In genomic region chr22:33018232-33018864, GRCh38 we compare ENCODE assay signal across 9 cellular contexts. TPM values are rescaled to one million over a fixed set of nuclear protein-coding genes. Genes with fewer than 3 reads are reported as not detected.
DNase-seq lines count a peak whose midpoint lies in the region; ATAC-seq and TF ChIP-seq lines count a peak whose summit lies in the region.
"Had no signal": no experiment of that assay in that cellular context is flagged by ENCODE, and none has a peak within 500 bp of the region (broad histone marks: within the 10 kb centered on the region; RNA-seq: fewer than 3 reads in every experiment).

No MANE protein-coding gene starts in this region.

- no peaks in the 10 kb centered on the region for H3K4me1 ChIP-seq in Peyer's patch
- H3K4me1 ChIP-seq in ascending aorta: no peaks in the 10 kb centered on the region

- no peaks in the 10 kb centered on the region for H3K9me3 ChIP-seq in Peyer's patch
- H3K9me3 ChIP-seq in ascending aorta: no peaks in the 10 kb centered on the region
- H3K9me3 ChIP-seq: ovary had no signal

- no peak overlapping the region for H3K4me3 ChIP-seq in H7 (ENCODE audit: insufficient read depth, low read depth, low read length)
- no peak overlapping the region for H3K4me3 ChIP-seq in Peyer's patch
- no peak overlapping the region for H3K4me3 ChIP-seq in ascending aorta
- H3K4me3 ChIP-seq: ovary had no signal

- intact Hi-C loops in ascending aorta (cut with DNase I): no loop called here

- H3K27ac ChIP-seq in C4-2B: no peak overlapping the region
- no peak overlapping the region for H3K27ac ChIP-seq in Peyer's patch
- H3K27ac ChIP-seq in ascending aorta: no peak overlapping the region
- H3K27ac ChIP-seq: ovary had no signal

- DNase-seq in H7 (peak; percentile 86), Peyer's patch (peak in 2 of 3 donors; percentile 45 to 76), ascending aorta (ENCODE audit: low spot score in 2 of 2) (no peak), hypothalamus (lab: John Stamatoyannopoulos, UW) (peak in 32 of 51 donors; percentile 2 to 71 (median 30)), 8988T (no peak)
- DNase-seq in stimulated activated CD4-positive, alpha-beta T cell treated with anti-CD3 and anti-CD28 coated beads, Interleukin-12 subunit alpha, Interleukin-12 subunit beta, amount 100 ng/mL, for 24 hours (ENCODE audit: low read depth in 2 of 2): peak; percentile 16 to 40

- no peak for TF ChIP-seq POLR2A in Peyer's patch (IDR thresholded peaks at IDR 0.05)

- H3K36me3 ChIP-seq in H7 (replicated peaks; ENCODE audit: control insufficient read depth, insufficient read depth, low read length) (no peaks in the 10 kb centered on the region; the same call in 1 of the 2 replicates), Peyer's patch (no peaks in the 10 kb centered on the region), ascending aorta (no peaks in the 10 kb centered on the region)
- H3K36me3 ChIP-seq: ovary had no signal

- TF ChIP-seq CTCF in C4-2B (conservative IDR thresholded peaks at IDR 0.05) (peak; percentile 94), Peyer's patch (IDR thresholded peaks at IDR 0.05) (peak; percentile 40 to 72 (median 62)), ascending aorta (IDR thresholded peaks at IDR 0.05) (peak; percentile 22 to 60 (median 57))

- no peaks in the 10 kb centered on the region for H3K27me3 ChIP-seq in H7 (ENCODE audit: control insufficient read depth, insufficient read depth, low read length)
- H3K27me3 ChIP-seq in Peyer's patch: no peaks in the 10 kb centered on the region
- no peaks in the 10 kb centered on the region for H3K27me3 ChIP-seq in ascending aorta
- H3K27me3 ChIP-seq: ovary had no signal

- ATAC-seq in HG03175 (IDR thresholded peaks at IDR 0.05; ENCODE audit: unreplicated experiment): no peak

RNA-seq across cellular contexts. Expression of gene SYN3, which starts 39.8 kb away (rescaled TPM):
- total RNA-seq in H7 (2014; rRNA removed; shearing (Covaris generic)): 7.3 and 10.5 TPM in 2 replicates
- not detected for total RNA-seq in Peyer's patch
- not detected for total RNA-seq in ascending aorta

Comparison
In these comparisons a context has a peak if more than half of its experiments do, and no peak if none do; other contexts are left out.
1. DNase-seq: peak in H7 (single experiment), Peyer's patch (2 of 3), hypothalamus (32 of 51) and stimulated activated CD4-positive, alpha-beta T cell treated with anti-CD3 and anti-CD28 coated beads, Interleukin-12 subunit alpha, Interleukin-12 subunit beta, amount 100 ng/mL, for 24 hours (2 of 2); none in ascending aorta (0 of 2) and 8988T (single experiment).
2. Peak in every context shown above with its lines, with median percentiles within 50 percentile points of each other: CTCF ChIP-seq.